In the genomic region with DNA sequence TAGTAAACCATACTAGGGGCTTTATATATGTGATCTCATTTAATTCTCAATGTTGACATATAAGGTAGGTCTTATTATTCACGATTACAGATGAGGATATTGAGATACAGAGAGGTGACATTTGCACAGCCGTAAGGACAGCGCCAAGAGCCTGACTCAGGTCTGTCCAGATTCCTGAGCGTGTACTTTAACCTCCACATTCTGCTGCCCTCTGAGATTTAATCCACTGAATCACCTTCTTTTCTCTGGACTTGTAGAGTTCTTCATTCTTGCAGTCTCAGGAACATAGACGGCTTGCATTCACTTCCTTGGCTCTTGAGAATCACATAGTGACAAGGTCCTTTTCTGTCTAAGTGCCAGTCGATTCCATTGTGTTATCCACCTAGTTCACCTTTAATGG, we compare ENCODE assay signal across 1 cellular context.
TF ChIP-seq lines count a peak whose summit lies in the region.

No MANE protein-coding gene starts in this region.

TF ChIP-seq in GM23338, 12 proteins besides CTCF, POLR2A, EP300 and RAD21 (continued from another document):
- TF ChIP-seq, protein P1, sequence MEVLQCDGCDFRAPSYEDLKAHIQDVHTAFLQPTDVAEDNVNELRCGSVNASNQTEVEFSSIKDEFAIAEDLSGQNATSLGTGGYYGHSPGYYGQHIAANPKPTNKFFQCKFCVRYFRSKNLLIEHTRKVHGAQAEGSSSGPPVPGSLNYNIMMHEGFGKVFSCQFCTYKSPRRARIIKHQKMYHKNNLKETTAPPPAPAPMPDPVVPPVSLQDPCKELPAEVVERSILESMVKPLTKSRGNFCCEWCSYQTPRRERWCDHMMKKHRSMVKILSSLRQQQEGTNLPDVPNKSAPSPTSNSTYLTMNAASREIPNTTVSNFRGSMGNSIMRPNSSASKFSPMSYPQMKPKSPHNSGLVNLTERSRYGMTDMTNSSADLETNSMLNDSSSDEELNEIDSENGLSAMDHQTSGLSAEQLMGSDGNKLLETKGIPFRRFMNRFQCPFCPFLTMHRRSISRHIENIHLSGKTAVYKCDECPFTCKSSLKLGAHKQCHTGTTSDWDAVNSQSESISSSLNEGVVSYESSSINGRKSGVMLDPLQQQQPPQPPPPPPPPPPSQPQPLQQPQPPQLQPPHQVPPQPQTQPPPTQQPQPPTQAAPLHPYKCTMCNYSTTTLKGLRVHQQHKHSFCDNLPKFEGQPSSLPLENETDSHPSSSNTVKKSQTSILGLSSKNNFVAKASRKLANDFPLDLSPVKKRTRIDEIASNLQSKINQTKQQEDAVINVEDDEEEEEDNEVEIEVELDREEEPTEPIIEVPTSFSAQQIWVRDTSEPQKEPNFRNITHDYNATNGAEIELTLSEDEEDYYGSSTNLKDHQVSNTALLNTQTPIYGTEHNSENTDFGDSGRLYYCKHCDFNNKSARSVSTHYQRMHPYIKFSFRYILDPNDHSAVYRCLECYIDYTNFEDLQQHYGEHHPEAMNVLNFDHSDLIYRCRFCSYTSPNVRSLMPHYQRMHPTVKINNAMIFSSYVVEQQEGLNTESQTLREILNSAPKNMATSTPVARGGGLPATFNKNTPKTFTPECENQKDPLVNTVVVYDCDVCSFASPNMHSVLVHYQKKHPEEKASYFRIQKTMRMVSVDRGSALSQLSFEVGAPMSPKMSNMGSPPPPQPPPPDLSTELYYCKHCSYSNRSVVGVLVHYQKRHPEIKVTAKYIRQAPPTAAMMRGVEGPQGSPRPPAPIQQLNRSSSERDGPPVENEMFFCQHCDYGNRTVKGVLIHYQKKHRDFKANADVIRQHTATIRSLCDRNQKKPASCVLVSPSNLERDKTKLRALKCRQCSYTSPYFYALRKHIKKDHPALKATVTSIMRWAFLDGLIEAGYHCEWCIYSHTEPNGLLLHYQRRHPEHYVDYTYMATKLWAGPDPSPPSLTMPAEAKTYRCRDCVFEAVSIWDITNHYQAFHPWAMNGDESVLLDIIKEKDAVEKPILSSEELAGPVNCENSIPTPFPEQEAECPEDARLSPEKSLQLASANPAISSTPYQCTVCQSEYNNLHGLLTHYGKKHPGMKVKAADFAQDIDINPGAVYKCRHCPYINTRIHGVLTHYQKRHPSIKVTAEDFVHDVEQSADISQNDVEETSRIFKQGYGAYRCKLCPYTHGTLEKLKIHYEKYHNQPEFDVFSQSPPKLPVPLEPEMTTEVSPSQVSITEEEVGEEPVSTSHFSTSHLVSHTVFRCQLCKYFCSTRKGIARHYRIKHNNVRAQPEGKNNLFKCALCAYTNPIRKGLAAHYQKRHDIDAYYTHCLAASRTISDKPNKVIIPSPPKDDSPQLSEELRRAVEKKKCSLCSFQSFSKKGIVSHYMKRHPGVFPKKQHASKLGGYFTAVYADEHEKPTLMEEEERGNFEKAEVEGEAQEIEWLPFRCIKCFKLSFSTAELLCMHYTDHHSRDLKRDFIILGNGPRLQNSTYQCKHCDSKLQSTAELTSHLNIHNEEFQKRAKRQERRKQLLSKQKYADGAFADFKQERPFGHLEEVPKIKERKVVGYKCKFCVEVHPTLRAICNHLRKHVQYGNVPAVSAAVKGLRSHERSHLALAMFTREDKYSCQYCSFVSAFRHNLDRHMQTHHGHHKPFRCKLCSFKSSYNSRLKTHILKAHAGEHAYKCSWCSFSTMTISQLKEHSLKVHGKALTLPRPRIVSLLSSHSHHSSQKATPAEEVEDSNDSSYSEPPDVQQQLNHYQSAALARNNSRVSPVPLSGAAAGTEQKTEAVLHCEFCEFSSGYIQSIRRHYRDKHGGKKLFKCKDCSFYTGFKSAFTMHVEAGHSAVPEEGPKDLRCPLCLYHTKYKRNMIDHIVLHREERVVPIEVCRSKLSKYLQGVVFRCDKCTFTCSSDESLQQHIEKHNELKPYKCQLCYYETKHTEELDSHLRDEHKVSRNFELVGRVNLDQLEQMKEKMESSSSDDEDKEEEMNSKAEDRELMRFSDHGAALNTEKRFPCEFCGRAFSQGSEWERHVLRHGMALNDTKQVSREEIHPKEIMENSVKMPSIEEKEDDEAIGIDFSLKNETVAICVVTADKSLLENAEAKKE (CRISPR knock-in tag; IDR thresholded peaks at IDR 0.05): no peak
- TF ChIP-seq JUNB (IDR thresholded peaks at IDR 0.05; ENCODE audit: unreplicated experiment) (no peak), ZNF114 (CRISPR knock-in tag; IDR thresholded peaks at IDR 0.05) (no peak)
TF ChIP-seq in GM23338: peak in this region for 0.
